8 cellular contexts compared by ENCODE assay signal in the genomic region with DNA sequence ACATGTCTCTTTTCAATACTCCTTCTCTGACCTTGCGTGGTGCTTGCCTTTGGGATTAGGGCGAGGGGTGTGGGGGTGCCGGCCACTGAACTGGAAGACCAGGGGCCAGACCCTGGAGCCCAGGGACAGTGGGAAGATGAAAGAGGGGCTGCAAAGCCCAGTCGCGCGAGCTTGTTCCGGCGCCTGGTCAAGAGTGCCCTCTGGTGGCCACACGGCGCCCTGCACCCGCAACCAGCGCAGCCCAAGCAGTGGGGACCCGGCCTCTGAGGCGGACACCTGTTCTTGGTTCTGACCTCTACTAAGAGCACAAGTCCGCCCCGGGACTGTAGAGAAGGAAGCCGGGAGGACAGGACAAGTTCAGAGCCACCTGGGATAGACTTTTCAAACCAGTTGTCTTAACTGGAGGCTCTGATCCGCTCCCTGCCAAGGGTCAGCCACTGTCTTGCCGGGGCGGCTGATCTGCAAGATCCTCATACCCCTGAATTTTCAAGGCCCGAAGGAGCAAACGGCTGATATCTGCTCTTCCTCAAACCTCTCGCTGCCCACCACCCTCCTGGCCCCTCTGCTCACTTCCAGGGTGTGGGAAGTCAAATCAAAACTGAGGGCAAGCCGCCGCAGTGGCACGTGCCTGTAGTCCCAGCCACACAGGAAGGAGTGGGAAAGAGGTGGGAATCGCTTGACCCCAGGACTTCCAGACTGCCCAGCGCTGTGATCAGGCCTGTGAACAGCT. TPM values are rescaled to one million over a fixed set of nuclear protein-coding genes. Genes with fewer than 3 reads are reported as not detected.
DNase-seq lines count a peak whose midpoint lies in the region; ATAC-seq and TF ChIP-seq lines count a peak whose summit lies in the region.

No MANE protein-coding gene starts in this region.

- ATAC-seq in HG02759 (IDR thresholded peaks at IDR 0.05; ENCODE audit: unreplicated experiment): peak; percentile 71
- peak; percentile 89 to 93 for ATAC-seq in activated T-cell treated with anti-CD3 and anti-CD28 coated beads, Interleukin-2, amount 50 U/mL, for 4 hours

- H3K4me1 Mint-ChIP-seq in activated T-cell treated with anti-CD3 and anti-CD28 coated beads, Interleukin-2, amount 50 U/mL, for 4 hours (ENCODE audit: low read depth): peaks cover 3% of the 10 kb centered on the region

- no peak overlapping the region for H4K91ac ChIP-seq in neuronal stem cell (ENCODE audit: low read depth, low read length, poor library complexity)

- peaks cover 5% of the 10 kb centered on the region for H3K27me3 Mint-ChIP-seq in activated T-cell treated with anti-CD3 and anti-CD28 coated beads, Interleukin-2, amount 50 U/mL, for 4 hours (ENCODE audit: low read depth)

- peak overlapping the region; percentile 82 for H2BK12ac ChIP-seq in neuronal stem cell (ENCODE audit: low read length)

- H2BK15ac ChIP-seq in neuronal stem cell (ENCODE audit: low read length): peak overlapping the region; percentile 62

- H3K4me3 ChIP-seq in GM12864 (ENCODE audit: low read depth, low read length) (no peak overlapping the region), neuronal stem cell (ENCODE audit: low read length in 2 of 2) (no peak overlapping the region)

- H3K9me3 ChIP-seq in neuronal stem cell (replicated peaks in 1 of 2; ENCODE audit: control insufficient read depth in 2 of 2, insufficient read depth in 1 of 2, low read depth in 1 of 2, low read length in 2 of 2): no peaks in the 10 kb centered on the region

- no CpG with 5 or more reads among the region's 28 CpGs for WGBS in neuronal stem cell (ENCODE audit: extremely low coverage in 2 of 2, insufficient read length in 2 of 2, insufficient replicate concordance in 1 of 2), 2 donors

- no peaks in the 10 kb centered on the region for H3K36me3 ChIP-seq in neuronal stem cell (replicated peaks in 1 of 2; ENCODE audit: control insufficient read depth in 2 of 2, insufficient read depth in 2 of 2, low read length in 2 of 2)

- no peak overlapping the region for H3K27ac ChIP-seq in neuronal stem cell (replicated peaks; ENCODE audit: low read length)

- no peaks in the 10 kb centered on the region for H3K36me3 Mint-ChIP-seq in activated T-cell treated with anti-CD3 and anti-CD28 coated beads, Interleukin-2, amount 50 U/mL, for 4 hours (ENCODE audit: insufficient read depth)

- H2BK5ac ChIP-seq in neuronal stem cell (ENCODE audit: low read length): peak overlapping the region; percentile 63

- H2AK5ac ChIP-seq in neuronal stem cell (ENCODE audit: low read depth, low read length): no peak overlapping the region

- no peak overlapping the region for H3K4me2 ChIP-seq in neuronal stem cell (ENCODE audit: insufficient read depth, low read length, poor library complexity, severe bottlenecking)

- no peaks in the 10 kb centered on the region for H3K9me3 Mint-ChIP-seq in activated T-cell treated with anti-CD3 and anti-CD28 coated beads, Interleukin-2, amount 50 U/mL, for 4 hours

- no peak overlapping the region for H3K14ac ChIP-seq in neuronal stem cell (ENCODE audit: low read length)

- peak overlapping the region; percentile 92 for H2BK120ac ChIP-seq in neuronal stem cell (ENCODE audit: low read depth, low read length)

- H3K9ac ChIP-seq in neuronal stem cell (ENCODE audit: low read depth, low read length, poor library complexity): no peak overlapping the region

- peak overlapping the region; percentile 33 for H3K4me3 Mint-ChIP-seq in activated T-cell treated with anti-CD3 and anti-CD28 coated beads, Interleukin-2, amount 50 U/mL, for 4 hours

- H3K27me3 ChIP-seq in neuronal stem cell (ENCODE audit: control insufficient read depth in 3 of 3, insufficient read depth in 3 of 3, low read depth in 1 of 3, low read length in 3 of 3): no peaks in the 10 kb centered on the region

- no peaks in the 10 kb centered on the region for H3K79me1 ChIP-seq in neuronal stem cell (ENCODE audit: low read depth, low read length)

- H3K18ac ChIP-seq in neuronal stem cell (ENCODE audit: low read length): peak overlapping the region; percentile 67

- H4K8ac ChIP-seq in neuronal stem cell (ENCODE audit: low read depth, low read length): no peak overlapping the region

- H3K23ac ChIP-seq in neuronal stem cell (ENCODE audit: low read depth, low read length, poor library complexity): no peak overlapping the region

- no peak overlapping the region for H3K4ac ChIP-seq in neuronal stem cell (ENCODE audit: low read length)

- H3K4me1 ChIP-seq in neuronal stem cell (ENCODE audit: control insufficient read depth in 2 of 2, insufficient read depth in 1 of 2, low read depth in 1 of 2, low read length in 2 of 2): no peaks in the 10 kb centered on the region

- H2AFZ ChIP-seq in neuronal stem cell (ENCODE audit: low read length): peak overlapping the region; percentile 93

- peak; percentile 98 for TF ChIP-seq CTCF in GM12864 (IDR thresholded peaks at IDR 0.05; ENCODE audit: low read depth, low read length, missing control alignments)

- DNase-seq in GM12864 (ENCODE audit: low read depth) (no peak), OCI-M2 (lab: John Stamatoyannopoulos, UW; ENCODE audit: unreplicated experiment) (peak; percentile 6), fibroblast of peridontal ligament (ENCODE audit: extremely low read depth) (peak; percentile 43), neuronal stem cell (ENCODE audit: low spot score) (peak; percentile 59), superior temporal gyrus (ENCODE audit: extremely low spot score) (peak; percentile 80), NCI-H2107 treated with DMSO at 0.1 percent for 48 hours (lab: John Stamatoyannopoulos, UW; ENCODE audit: unreplicated experiment) (no peak)
- peak; percentile 63 for DNase-seq in activated T-cell treated with anti-CD3 and anti-CD28 coated beads, Interleukin-2, amount 50 U/mL, for 4 hours

RNA-seq across cellular contexts. Expression of gene MSH6, which starts 14.9 kb away (rescaled TPM):
- 100 to 1,000 TPM; 164 to 186 (median 166) TPM for total RNA-seq in activated T-cell treated with anti-CD3 and anti-CD28 coated beads, Interleukin-2, amount 50 U/mL, for 4 hours
- polyA plus RNA-seq in neuronal stem cell (2013, experiment 1 of 2): 106 TPM
- polyA plus RNA-seq in neuronal stem cell (2013, experiment 2 of 2): 103 TPM

Comparison
In these comparisons a context has a peak if more than half of its experiments do, and no peak if none do; other contexts are left out.
1. DNase-seq: peak in OCI-M2 (single experiment), activated T-cell treated with anti-CD3 and anti-CD28 coated beads, Interleukin-2, amount 50 U/mL, for 4 hours (single experiment), fibroblast of peridontal ligament (single experiment), neuronal stem cell (single experiment) and superior temporal gyrus (single experiment); none in GM12864 (single experiment) and NCI-H2107 treated with DMSO at 0.1 percent for 48 hours (single experiment).